ENCODE assay signal across 17 cellular contexts in the genomic region with DNA sequence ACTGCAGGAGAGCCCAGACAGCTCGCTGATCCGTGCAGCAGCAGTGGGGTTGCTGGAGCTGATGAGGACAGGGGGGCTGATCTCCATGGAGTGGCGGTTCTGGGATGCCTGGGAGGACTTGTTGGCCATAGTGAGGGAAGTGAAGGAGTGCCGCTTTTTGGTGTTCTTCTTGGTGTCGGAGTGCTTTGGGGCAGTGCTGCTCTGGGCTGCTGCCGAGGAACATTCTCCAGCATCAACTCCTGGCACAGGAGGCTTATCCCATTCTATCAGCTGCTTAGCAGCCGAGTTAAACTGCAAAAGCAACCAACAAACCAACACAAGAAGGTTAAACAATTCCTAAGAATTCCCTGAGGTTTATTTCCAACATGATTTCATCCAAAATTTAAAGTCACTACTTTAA.
DNase-seq lines count a peak whose midpoint lies in the region; ATAC-seq, FAIRE-seq and TF ChIP-seq lines count a peak whose summit lies in the region.
"Had no signal": no experiment of that assay in that cellular context is flagged by ENCODE, and none has a peak within 500 bp of the region (broad histone marks: within the 10 kb centered on the region; RNA-seq: fewer than 3 reads in every experiment).

No MANE protein-coding gene starts in this region.

- ATAC-seq in foreskin keratinocyte: no peak
- ATAC-seq: GM12878, K562 had no signal

- H3K27ac ChIP-seq in 22Rv1 (peak overlapping the region; percentile 8; the same call in 1 of the 2 replicates), kidney (ENCODE audit: low read depth in 2 of 2, low read length in 2 of 2) (peak overlapping the region; percentile 7 to 68), foreskin keratinocyte (no peak overlapping the region)
- H3K27ac ChIP-seq in effector memory CD4-positive, alpha-beta T cell (ENCODE audit: insufficient read depth, low read length, poor library complexity, severe bottlenecking): no peak overlapping the region
- H3K27ac ChIP-seq: HL-60 had no signal

- DNase-seq in HFFc6 (no peak), kidney (no peak), osteocyte (ENCODE audit: extremely low spot score, unreplicated experiment) (no peak), foreskin keratinocyte (no peak), NCI-H1417 treated with DMSO at 0.1 percent for 48 hours (lab: John Stamatoyannopoulos, UW) (no peak), NCI-H1436 (lab: John Stamatoyannopoulos, UW) (no peak)
- DNase-seq in effector memory CD4-positive, alpha-beta T cell: no peak
- DNase-seq: AML-193; CD4-positive, CD25-positive, alpha-beta regulatory T cell; DMS79; NCI-H2171 treated with DMSO at 0.1 percent for 48 hours; NCI-H524 had no signal

- no peaks in the 10 kb centered on the region for H3K9me3 ChIP-seq in kidney (ENCODE audit: control insufficient read depth in 1 of 2, low read length in 2 of 2)
- H3K9me3 ChIP-seq in effector memory CD4-positive, alpha-beta T cell (ENCODE audit: control insufficient read depth, low read length): no peaks in the 10 kb centered on the region

- H3K4me3 ChIP-seq in kidney (ENCODE audit: low read length in 2 of 2): no peak overlapping the region
- H3K4me3 ChIP-seq in effector memory CD4-positive, alpha-beta T cell (ENCODE audit: insufficient read depth, low read depth, low read length, poor library complexity, severe bottlenecking): no peak overlapping the region
- H3K4me3 ChIP-seq: GM12878, K562 had no signal

- H3K27ac Mint-ChIP-seq in HFFc6: peak overlapping the region; percentile 38; the same call in 1 of the 2 replicates
- H3K27ac Mint-ChIP-seq in osteocyte (ENCODE audit: unreplicated experiment): peak overlapping the region; percentile 12
- H3K27ac Mint-ChIP-seq: CD4-positive, CD25-positive, alpha-beta regulatory T cell had no signal

- H3K27me3 ChIP-seq in foreskin keratinocyte: no peaks in the 10 kb centered on the region
- H3K27me3 ChIP-seq in effector memory CD4-positive, alpha-beta T cell (replicated peaks; ENCODE audit: control insufficient read depth, insufficient read depth, low read length, poor library complexity, severe bottlenecking): no peaks in the 10 kb centered on the region

- H3K4me3 Mint-ChIP-seq in HFFc6 (no peak overlapping the region; the same call in 1 of the 2 replicates), osteocyte (ENCODE audit: unreplicated experiment) (no peak overlapping the region)
- H3K4me3 Mint-ChIP-seq: CD4-positive, CD25-positive, alpha-beta regulatory T cell had no signal

- H3K27me3 Mint-ChIP-seq in HFFc6 (ENCODE audit: insufficient read depth) (peaks cover 5% of the 10 kb centered on the region), osteocyte (ENCODE audit: unreplicated experiment) (no peaks in the 10 kb centered on the region)
- H3K27me3 Mint-ChIP-seq: CD4-positive, CD25-positive, alpha-beta regulatory T cell had no signal

- no peaks in the 10 kb centered on the region for H3K9me3 Mint-ChIP-seq in HFFc6
- no peaks in the 10 kb centered on the region for H3K9me3 Mint-ChIP-seq in osteocyte (ENCODE audit: unreplicated experiment)
- H3K9me3 Mint-ChIP-seq: CD4-positive, CD25-positive, alpha-beta regulatory T cell had no signal

- H3K9ac ChIP-seq in kidney (ENCODE audit: low read length in 2 of 2): no peak overlapping the region

- peaks cover 2 to 7% of the 10 kb centered on the region in 2 donors for H3K36me3 ChIP-seq in kidney (ENCODE audit: control insufficient read depth in 1 of 2, insufficient read depth in 2 of 2, low read length in 2 of 2)
- H3K36me3 ChIP-seq in effector memory CD4-positive, alpha-beta T cell (ENCODE audit: control insufficient read depth, insufficient read depth, low read length): no peaks in the 10 kb centered on the region

- H3K36me3 Mint-ChIP-seq in HFFc6 (ENCODE audit: low read depth) (peaks cover 38% of the 10 kb centered on the region), osteocyte (ENCODE audit: unreplicated experiment) (peaks cover 38% of the 10 kb centered on the region)
- H3K36me3 Mint-ChIP-seq: CD4-positive, CD25-positive, alpha-beta regulatory T cell had no signal

- H3K4me1 Mint-ChIP-seq in HFFc6 (ENCODE audit: low read depth) (peaks cover 28% of the 10 kb centered on the region), osteocyte (ENCODE audit: unreplicated experiment) (peaks cover 31% of the 10 kb centered on the region)
- H3K4me1 Mint-ChIP-seq: CD4-positive, CD25-positive, alpha-beta regulatory T cell had no signal

- TF ChIP-seq CTCF in 22Rv1 (IDR thresholded peaks at IDR 0.05) (no peak), HFFc6 (IDR thresholded peaks at IDR 0.05) (no peak), kidney (IDR thresholded peaks at IDR 0.05; ENCODE audit: borderline replicate concordance, extremely low read depth, insufficient read depth) (no peak), osteocyte (IDR thresholded peaks at IDR 0.05) (no peak), foreskin keratinocyte (conservative IDR thresholded peaks at IDR 0.05) (no peak)

- FAIRE-seq in kidney (lab: Jason Lieb, UNC): no peak
- FAIRE-seq: GM12878, GM18507, K562 had no signal

- intact Hi-C loops in kidney (cut with DNase I): no loop called here

- peaks cover 11 to 16% of the 10 kb centered on the region in 2 donors for H3K4me1 ChIP-seq in kidney (ENCODE audit: control insufficient read depth in 1 of 2, insufficient read depth in 1 of 2, low read depth in 1 of 2, low read length in 2 of 2)
- H3K4me1 ChIP-seq in foreskin keratinocyte: no peaks in the 10 kb centered on the region
- no peaks in the 10 kb centered on the region for H3K4me1 ChIP-seq in effector memory CD4-positive, alpha-beta T cell (ENCODE audit: control insufficient read depth, insufficient read depth, low read length, poor library complexity, severe bottlenecking)

Comparison
In these comparisons a context has a peak if more than half of its experiments do, and no peak if none do; other contexts are left out.
1. H3K27ac ChIP-seq: peak in 22Rv1 (single experiment) and kidney (2 of 2); none in foreskin keratinocyte (single experiment) and effector memory CD4-positive, alpha-beta T cell (single experiment).